8 cellular contexts compared by ENCODE assay signal in the genomic region with DNA sequence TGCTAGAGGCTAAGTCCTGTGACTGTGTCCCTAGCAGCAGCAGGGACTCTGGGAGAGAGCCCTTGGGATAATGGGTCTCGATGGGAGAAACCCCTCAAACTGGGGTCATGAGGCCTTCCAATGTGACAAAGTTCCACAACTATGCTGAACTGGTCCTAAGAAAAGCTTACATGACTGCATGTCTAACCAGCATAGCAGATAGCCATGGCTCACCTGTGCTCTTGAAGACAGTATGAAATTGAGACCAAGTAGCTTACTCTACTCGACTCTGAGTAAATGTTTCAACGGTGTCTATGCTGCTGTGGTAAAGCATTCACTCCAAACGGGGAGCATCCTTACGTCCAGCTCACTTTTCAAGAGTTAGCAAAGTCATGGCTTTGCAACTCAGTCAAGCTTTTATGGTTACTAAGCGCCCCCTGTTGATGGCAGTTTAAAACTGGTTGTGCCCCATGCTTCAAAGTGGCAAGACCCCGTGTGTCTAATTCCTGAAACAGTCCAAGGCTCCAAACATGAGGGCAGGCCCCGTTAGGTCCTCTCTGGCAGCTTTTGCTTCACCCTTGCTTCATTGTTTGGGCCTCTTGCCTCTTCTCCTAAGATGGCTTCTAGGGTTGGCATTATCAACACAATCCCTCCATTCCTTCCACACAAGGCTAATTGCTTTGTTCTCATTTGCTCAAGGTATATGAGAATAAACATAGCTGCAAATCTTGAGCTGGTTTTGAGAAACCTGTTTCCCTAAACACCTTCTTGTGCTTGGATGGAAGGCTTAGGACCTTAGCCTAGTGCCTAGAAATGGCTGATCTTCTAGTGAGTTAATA. TPM values are rescaled to one million over a fixed set of nuclear protein-coding genes. Genes with fewer than 3 reads are reported as not detected.
A peak's percentile ranks its signal among the peaks of the same experiment; 100 is the strongest.
DNase-seq lines count a peak whose midpoint lies in the region; ATAC-seq, FAIRE-seq and TF ChIP-seq lines count a peak whose summit lies in the region.

No MANE protein-coding gene starts in this region.

- no peak overlapping the region for H3K4me3 ChIP-seq in GM23338
- no peak overlapping the region for H3K4me3 ChIP-seq in WERI-Rb-1 (ENCODE audit: low read depth, low read length)
- no peak overlapping the region for H3K4me3 ChIP-seq in breast epithelium

- H3K27me3 Mint-ChIP-seq in GM23338 (ENCODE audit: insufficient read depth, low read depth, poor library complexity): no peaks in the 10 kb centered on the region

- no peaks in the 10 kb centered on the region for H3K79me2 ChIP-seq in GM23338 (replicated peaks; ENCODE audit: insufficient read depth)

- peak; percentile 93 for FAIRE-seq in islet of Langerhans (lab: Jason Lieb, UNC)

- no peak overlapping the region for H3K27ac ChIP-seq in GM23338 (ENCODE audit: low read depth)
- H3K27ac ChIP-seq in WERI-Rb-1: no peak overlapping the region
- no peak overlapping the region for H3K27ac ChIP-seq in breast epithelium

- peak; percentile 97 for ATAC-seq in GM23338

- 0 out of 2 replicates have a peak, but pooled peaks cover 5% of the 10 kb centered on the region for H3K9me2 ChIP-seq in GM23338 (ENCODE audit: insufficient read depth)

- H3K9me3 Mint-ChIP-seq in GM23338: no peaks in the 10 kb centered on the region

- no peaks in the 10 kb centered on the region for H3K4me1 Mint-ChIP-seq in GM23338

- TF ChIP-seq CTCF in GM23338 (conservative IDR thresholded peaks at IDR 0.05; ENCODE audit: low read depth in 2 of 2): peak; percentile 85 to 95
- TF ChIP-seq CTCF in WERI-Rb-1 (IDR thresholded peaks at IDR 0.05; ENCODE audit: low read depth, low read length): peak; percentile 79
- peak in 2 of 3 donors; percentile 75 to 83 for TF ChIP-seq CTCF in breast epithelium (IDR thresholded peaks at IDR 0.05)

- H4K20me1 ChIP-seq in GM23338 (replicated peaks; ENCODE audit: insufficient read depth): no peaks in the 10 kb centered on the region

- in situ Hi-C loops in G401 (cut with HindIII; ENCODE audit: low sequenced_read_pairs): no loop called here

- no peak overlapping the region for H3K27ac Mint-ChIP-seq in GM23338

- H3F3A ChIP-seq in GM23338 (replicated peaks; ENCODE audit: low read depth): no peaks in the 10 kb centered on the region

- H3K4me1 ChIP-seq in GM23338 (ENCODE audit: insufficient read depth) (no peaks in the 10 kb centered on the region), breast epithelium (no peaks in the 10 kb centered on the region)

- peak overlapping the region; percentile 52; the same call in 1 of the 2 replicates for H2AFZ ChIP-seq in GM23338

- H3K9me3 ChIP-seq in WERI-Rb-1 (ENCODE audit: severe bottlenecking): no peaks in the 10 kb centered on the region
- H3K9me3 ChIP-seq in breast epithelium: no peaks in the 10 kb centered on the region

- H3K36me3 ChIP-seq in GM23338 (ENCODE audit: insufficient read depth): no peaks in the 10 kb centered on the region
- H3K36me3 ChIP-seq in WERI-Rb-1: no peaks in the 10 kb centered on the region
- no peaks in the 10 kb centered on the region for H3K36me3 ChIP-seq in breast epithelium

- no peak for TF ChIP-seq POLR2A in breast epithelium (IDR thresholded peaks at IDR 0.05)

- peak; percentile 90 for DNase-seq in G401 (ENCODE audit: low spot score)
- DNase-seq in GM23338 (ENCODE audit: low spot score): peak; percentile 95
- DNase-seq in NCI-H1105 treated with DMSO at 0.1 percent for 48 hours (lab: John Stamatoyannopoulos, UW): peak; percentile 33
- DNase-seq in WERI-Rb-1: peak; percentile 75
- peak in 1 of 2 donors; percentile 50 for DNase-seq in breast epithelium (ENCODE audit: low spot score in 2 of 2)
- peak; percentile 23 to 61 for DNase-seq in stimulated activated CD4-positive, alpha-beta T cell treated with anti-CD3 and anti-CD28 coated beads, Interleukin-1b, Interleukin-23, amount 100 ng/mL, for 4 hours (ENCODE audit: low read depth in 2 of 2)
- DNase-seq in NCI-H345 treated with DMSO at 0.1 percent for 48 hours (lab: John Stamatoyannopoulos, UW; ENCODE audit: unreplicated experiment): no peak

- no peak overlapping the region for H3K4me3 Mint-ChIP-seq in GM23338

- intact Hi-C loops in breast epithelium (cut with DNase I; ENCODE audit: low total_unique reads): no loop called here

- H3K27me3 ChIP-seq in GM23338 (ENCODE audit: insufficient read depth) (no peaks in the 10 kb centered on the region), WERI-Rb-1 (ENCODE audit: insufficient read depth, low read depth, severe bottlenecking) (no peaks in the 10 kb centered on the region), breast epithelium (no peaks in the 10 kb centered on the region)

- no peaks in the 10 kb centered on the region for H3K36me3 Mint-ChIP-seq in GM23338 (ENCODE audit: low read depth)

- no peak overlapping the region for H3K4me2 ChIP-seq in GM23338

TF ChIP-seq in GM23338, 12 proteins besides CTCF, POLR2A, EP300 and RAD21 (continues in another document):
- TF ChIP-seq, protein P1, sequence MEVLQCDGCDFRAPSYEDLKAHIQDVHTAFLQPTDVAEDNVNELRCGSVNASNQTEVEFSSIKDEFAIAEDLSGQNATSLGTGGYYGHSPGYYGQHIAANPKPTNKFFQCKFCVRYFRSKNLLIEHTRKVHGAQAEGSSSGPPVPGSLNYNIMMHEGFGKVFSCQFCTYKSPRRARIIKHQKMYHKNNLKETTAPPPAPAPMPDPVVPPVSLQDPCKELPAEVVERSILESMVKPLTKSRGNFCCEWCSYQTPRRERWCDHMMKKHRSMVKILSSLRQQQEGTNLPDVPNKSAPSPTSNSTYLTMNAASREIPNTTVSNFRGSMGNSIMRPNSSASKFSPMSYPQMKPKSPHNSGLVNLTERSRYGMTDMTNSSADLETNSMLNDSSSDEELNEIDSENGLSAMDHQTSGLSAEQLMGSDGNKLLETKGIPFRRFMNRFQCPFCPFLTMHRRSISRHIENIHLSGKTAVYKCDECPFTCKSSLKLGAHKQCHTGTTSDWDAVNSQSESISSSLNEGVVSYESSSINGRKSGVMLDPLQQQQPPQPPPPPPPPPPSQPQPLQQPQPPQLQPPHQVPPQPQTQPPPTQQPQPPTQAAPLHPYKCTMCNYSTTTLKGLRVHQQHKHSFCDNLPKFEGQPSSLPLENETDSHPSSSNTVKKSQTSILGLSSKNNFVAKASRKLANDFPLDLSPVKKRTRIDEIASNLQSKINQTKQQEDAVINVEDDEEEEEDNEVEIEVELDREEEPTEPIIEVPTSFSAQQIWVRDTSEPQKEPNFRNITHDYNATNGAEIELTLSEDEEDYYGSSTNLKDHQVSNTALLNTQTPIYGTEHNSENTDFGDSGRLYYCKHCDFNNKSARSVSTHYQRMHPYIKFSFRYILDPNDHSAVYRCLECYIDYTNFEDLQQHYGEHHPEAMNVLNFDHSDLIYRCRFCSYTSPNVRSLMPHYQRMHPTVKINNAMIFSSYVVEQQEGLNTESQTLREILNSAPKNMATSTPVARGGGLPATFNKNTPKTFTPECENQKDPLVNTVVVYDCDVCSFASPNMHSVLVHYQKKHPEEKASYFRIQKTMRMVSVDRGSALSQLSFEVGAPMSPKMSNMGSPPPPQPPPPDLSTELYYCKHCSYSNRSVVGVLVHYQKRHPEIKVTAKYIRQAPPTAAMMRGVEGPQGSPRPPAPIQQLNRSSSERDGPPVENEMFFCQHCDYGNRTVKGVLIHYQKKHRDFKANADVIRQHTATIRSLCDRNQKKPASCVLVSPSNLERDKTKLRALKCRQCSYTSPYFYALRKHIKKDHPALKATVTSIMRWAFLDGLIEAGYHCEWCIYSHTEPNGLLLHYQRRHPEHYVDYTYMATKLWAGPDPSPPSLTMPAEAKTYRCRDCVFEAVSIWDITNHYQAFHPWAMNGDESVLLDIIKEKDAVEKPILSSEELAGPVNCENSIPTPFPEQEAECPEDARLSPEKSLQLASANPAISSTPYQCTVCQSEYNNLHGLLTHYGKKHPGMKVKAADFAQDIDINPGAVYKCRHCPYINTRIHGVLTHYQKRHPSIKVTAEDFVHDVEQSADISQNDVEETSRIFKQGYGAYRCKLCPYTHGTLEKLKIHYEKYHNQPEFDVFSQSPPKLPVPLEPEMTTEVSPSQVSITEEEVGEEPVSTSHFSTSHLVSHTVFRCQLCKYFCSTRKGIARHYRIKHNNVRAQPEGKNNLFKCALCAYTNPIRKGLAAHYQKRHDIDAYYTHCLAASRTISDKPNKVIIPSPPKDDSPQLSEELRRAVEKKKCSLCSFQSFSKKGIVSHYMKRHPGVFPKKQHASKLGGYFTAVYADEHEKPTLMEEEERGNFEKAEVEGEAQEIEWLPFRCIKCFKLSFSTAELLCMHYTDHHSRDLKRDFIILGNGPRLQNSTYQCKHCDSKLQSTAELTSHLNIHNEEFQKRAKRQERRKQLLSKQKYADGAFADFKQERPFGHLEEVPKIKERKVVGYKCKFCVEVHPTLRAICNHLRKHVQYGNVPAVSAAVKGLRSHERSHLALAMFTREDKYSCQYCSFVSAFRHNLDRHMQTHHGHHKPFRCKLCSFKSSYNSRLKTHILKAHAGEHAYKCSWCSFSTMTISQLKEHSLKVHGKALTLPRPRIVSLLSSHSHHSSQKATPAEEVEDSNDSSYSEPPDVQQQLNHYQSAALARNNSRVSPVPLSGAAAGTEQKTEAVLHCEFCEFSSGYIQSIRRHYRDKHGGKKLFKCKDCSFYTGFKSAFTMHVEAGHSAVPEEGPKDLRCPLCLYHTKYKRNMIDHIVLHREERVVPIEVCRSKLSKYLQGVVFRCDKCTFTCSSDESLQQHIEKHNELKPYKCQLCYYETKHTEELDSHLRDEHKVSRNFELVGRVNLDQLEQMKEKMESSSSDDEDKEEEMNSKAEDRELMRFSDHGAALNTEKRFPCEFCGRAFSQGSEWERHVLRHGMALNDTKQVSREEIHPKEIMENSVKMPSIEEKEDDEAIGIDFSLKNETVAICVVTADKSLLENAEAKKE (CRISPR knock-in tag; IDR thresholded peaks at IDR 0.05): no peak
- no peak for TF ChIP-seq JUNB (IDR thresholded peaks at IDR 0.05; ENCODE audit: unreplicated experiment)
- TF ChIP-seq CREB1 (CRISPR knock-in tag; IDR thresholded peaks at IDR 0.05; ENCODE audit: low read depth): no peak
- TF ChIP-seq STAT1 (IDR thresholded peaks at IDR 0.05; ENCODE audit: unreplicated experiment): no peak

RNA-seq across cellular contexts. Expression of a gene that starts 46.6 kb away (rescaled TPM):
- 16.3 and 20.2 TPM in 2 replicates for total RNA-seq in G401 (2014; rRNA removed; shearing (Covaris generic))
- 14.2 and 16.5 TPM in 2 replicates for total RNA-seq in GM23338 (2014; rRNA removed; shearing (Covaris generic))
- 5.4 and 7.1 TPM in 2 replicates for polyA plus RNA-seq in GM23338 (2016; fragmentation: Nextera tagmentation; extraction: Ambion mirVana)
- 100 to 1,000 TPM in 2 of 3 donors, 10 to 100 TPM in 1; 74.1 to 111 (median 107) TPM for total RNA-seq in breast epithelium
